19 cellular contexts compared by ENCODE assay signal in genomic region chr10:100650693-100651092, GRCh38.
"Had no signal": no experiment of that assay in that cellular context is flagged by ENCODE, and none has a peak within 500 bp of the region (broad histone marks: within the 10 kb centered on the region; RNA-seq: fewer than 3 reads in every experiment).

No MANE protein-coding gene starts in this region.

- H3K9me3 ChIP-seq: esophagus squamous epithelium, gastrocnemius medialis, heart right ventricle, left lung, lower lobe of right lung had no signal

- H3K27ac ChIP-seq: coronary artery, dorsolateral prefrontal cortex, esophagus squamous epithelium, gastrocnemius medialis, heart right ventricle, left lung, lower lobe of right lung had no signal

- H3K4me1 ChIP-seq: gastrocnemius medialis had no signal

- H3K4me3 ChIP-seq: coronary artery, dorsolateral prefrontal cortex, esophagus squamous epithelium, gastrocnemius medialis, heart right ventricle, left lung, lower lobe of right lung had no signal

- H3K36me3 ChIP-seq: esophagus squamous epithelium, gastrocnemius medialis, heart right ventricle, left lung, lower lobe of right lung had no signal

- ATAC-seq: gastrocnemius medialis, heart right ventricle, left cardiac atrium, left lung, left ventricle myocardium superior, lower lobe of right lung had no signal

- DNase-seq: dermis blood vessel endothelial cell; dorsolateral prefrontal cortex; effector CD4-positive, alpha-beta T cell; effector memory CD4-positive, alpha-beta T cell; esophagus squamous epithelium; foreskin fibroblast; foreskin melanocyte; gastrocnemius medialis; glutamatergic neuron; head of caudate nucleus; heart right ventricle; hippocampal formation; left cardiac atrium; left lung; left ventricle myocardium superior; lower lobe of right lung; mesenchymal stem cell; midbrain had no signal
